Comparison of ENCODE assay signal across 1 cellular context in genomic region chr3:46947545-46947899, GRCh38.
TF ChIP-seq lines count a peak whose summit lies in the region.

No MANE protein-coding gene starts in this region.

TF ChIP-seq in endothelial cell of umbilical vein, 7 proteins besides CTCF, POLR2A, EP300 and RAD21 (continued from another document):
- TF ChIP-seq POLR2AphosphoS5 (IDR thresholded peaks at IDR 0.05; ENCODE audit: insufficient read depth, low read depth, low read length), result peak; percentile 3
